In genomic region chr12:130870442-130871285, GRCh38 we compare ENCODE assay signal across 1 cellular context.
TF ChIP-seq lines count a peak whose summit lies in the region.

No MANE protein-coding gene starts in this region.

TF ChIP-seq in H1, 55 proteins besides CTCF, POLR2A, EP300 and RAD21 (continued from another document):
- TF ChIP-seq, protein P1, sequence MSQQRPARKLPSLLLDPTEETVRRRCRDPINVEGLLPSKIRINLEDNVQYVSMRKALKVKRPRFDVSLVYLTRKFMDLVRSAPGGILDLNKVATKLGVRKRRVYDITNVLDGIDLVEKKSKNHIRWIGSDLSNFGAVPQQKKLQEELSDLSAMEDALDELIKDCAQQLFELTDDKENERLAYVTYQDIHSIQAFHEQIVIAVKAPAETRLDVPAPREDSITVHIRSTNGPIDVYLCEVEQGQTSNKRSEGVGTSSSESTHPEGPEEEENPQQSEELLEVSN (IDR thresholded peaks at IDR 0.05) = no peak
- TF ChIP-seq SRF (IDR thresholded peaks at IDR 0.05; ENCODE audit: low read depth, low read length) (no peak), CBX5 (IDR thresholded peaks at IDR 0.05; ENCODE audit: low read depth, low read length) (no peak), BRCA1 (IDR thresholded peaks at IDR 0.05; ENCODE audit: low read depth, low read length) (no peak), GTF2F1 (IDR thresholded peaks at IDR 0.05; ENCODE audit: borderline replicate concordance, low read depth, low read length) (no peak), POU5F1 (IDR thresholded peaks at IDR 0.05; ENCODE audit: low read depth, low read length) (no peak), SIRT6 (IDR thresholded peaks at IDR 0.05; ENCODE audit: low read length) (no peak), KDM1A (IDR thresholded peaks at IDR 0.05; ENCODE audit: borderline replicate concordance, low read length) (no peak), TAF1 (IDR thresholded peaks at IDR 0.05; ENCODE audit: low read depth, low read length) (0 out of 2 replicates have a peak, but pooled peaks have one; percentile 50), RFX5 (IDR thresholded peaks at IDR 0.05; ENCODE audit: borderline replicate concordance, low read depth, low read length) (no peak), MAFK (IDR thresholded peaks at IDR 0.05; ENCODE audit: low read depth, low read length) (no peak), CHD7 (IDR thresholded peaks at IDR 0.05; ENCODE audit: insufficient replicate concordance, low read length) (no peak), BACH1 (IDR thresholded peaks at IDR 0.05; ENCODE audit: low read length) (no peak), ATF3 (IDR thresholded peaks at IDR 0.05; ENCODE audit: insufficient read depth, low read depth, low read length) (no peak), MAX (IDR thresholded peaks at IDR 0.05) (no peak), HDAC2 (IDR thresholded peaks at IDR 0.05; ENCODE audit: borderline replicate concordance in 1 of 2, low read depth in 2 of 2, low read length in 2 of 2) (no peak), SP1 (IDR thresholded peaks at IDR 0.05; ENCODE audit: low read depth, low read length) (no peak), BCL11A (IDR thresholded peaks at IDR 0.05; ENCODE audit: low read depth in 2 of 2, low read length in 2 of 2) (no peak), RXRA (IDR thresholded peaks at IDR 0.05; ENCODE audit: insufficient read depth, low read depth, low read length) (no peak), ATF2 (IDR thresholded peaks at IDR 0.05; ENCODE audit: low read length) (peak; percentile 64; the same call in 1 of the 2 replicates), PHF8 (conservative IDR thresholded peaks at IDR 0.05; ENCODE audit: low read depth, low read length) (no peak), TBP (IDR thresholded peaks at IDR 0.05; ENCODE audit: low read depth, low read length) (0 out of 2 replicates have a peak, but pooled peaks have one; percentile 30), RNF2 (IDR thresholded peaks at IDR 0.05; ENCODE audit: borderline replicate concordance, low read depth, low read length, missing control alignments, poor library complexity, severe bottlenecking) (no peak), CEBPB (IDR thresholded peaks at IDR 0.05; ENCODE audit: low read depth, low read length) (peak; percentile 53; the same call in 1 of the 2 replicates), EZH2 (IDR thresholded peaks at IDR 0.05; ENCODE audit: low read depth, low read length, severe bottlenecking) (no peak), POLR2AphosphoS5 (IDR thresholded peaks at IDR 0.05; ENCODE audit: low read depth, low read length) (peak; percentile 57), NANOG (IDR thresholded peaks at IDR 0.05; ENCODE audit: insufficient read depth, low read depth, low read length, poor library complexity, severe bottlenecking) (peak; percentile 23), TEAD4 (IDR thresholded peaks at IDR 0.05; ENCODE audit: low read depth, low read length) (no peak), YY1 (IDR thresholded peaks at IDR 0.05; ENCODE audit: low read depth, low read length) (no peak), GABPA (IDR thresholded peaks at IDR 0.05; ENCODE audit: borderline replicate concordance, insufficient read depth, low read length) (no peak), SIN3A (conservative IDR thresholded peaks at IDR 0.05 in 1 of 2, IDR thresholded peaks at IDR 0.05 in 1 of 2; ENCODE audit: low read depth in 1 of 2, low read length in 2 of 2) (no peak), SIX5 (IDR thresholded peaks at IDR 0.05; ENCODE audit: low read depth, low read length) (no peak), CHD2 (IDR thresholded peaks at IDR 0.05; ENCODE audit: low read length) (no peak), SUZ12 (IDR thresholded peaks at IDR 0.05; ENCODE audit: low read length) (no peak), JUN (IDR thresholded peaks at IDR 0.05; ENCODE audit: low read depth, low read length) (no peak), JUND (IDR thresholded peaks at IDR 0.05; ENCODE audit: low read length) (0 out of 2 replicates have a peak, but pooled peaks have one; percentile 20), SP4 (IDR thresholded peaks at IDR 0.05; ENCODE audit: low read length) (no peak), CBX8 (IDR thresholded peaks at IDR 0.05; ENCODE audit: borderline replicate concordance, low read depth, low read length) (no peak), EGR1 (IDR thresholded peaks at IDR 0.05; ENCODE audit: borderline replicate concordance, low read depth, low read length) (no peak), SAP30 (IDR thresholded peaks at IDR 0.05; ENCODE audit: insufficient read depth, insufficient replicate concordance, low read length) (no peak)
- TF ChIP-seq, protein P2, sequence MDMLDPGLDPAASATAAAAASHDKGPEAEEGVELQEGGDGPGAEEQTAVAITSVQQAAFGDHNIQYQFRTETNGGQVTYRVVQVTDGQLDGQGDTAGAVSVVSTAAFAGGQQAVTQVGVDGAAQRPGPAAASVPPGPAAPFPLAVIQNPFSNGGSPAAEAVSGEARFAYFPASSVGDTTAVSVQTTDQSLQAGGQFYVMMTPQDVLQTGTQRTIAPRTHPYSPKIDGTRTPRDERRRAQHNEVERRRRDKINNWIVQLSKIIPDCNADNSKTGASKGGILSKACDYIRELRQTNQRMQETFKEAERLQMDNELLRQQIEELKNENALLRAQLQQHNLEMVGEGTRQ (IDR thresholded peaks at IDR 0.05; ENCODE audit: low read length) = no peak
